8 cellular contexts compared by ENCODE assay signal in genomic region chr6:139372326-139373153, GRCh38. TPM values are rescaled to one million over a fixed set of nuclear protein-coding genes. Genes with fewer than 3 reads are reported as not detected.
DNase-seq lines count a peak whose midpoint lies in the region; ATAC-seq lines count a peak whose summit lies in the region.

No MANE protein-coding gene starts in this region.

- ATAC-seq in activated naive CD8-positive, alpha-beta T cell treated with anti-CD3 and anti-CD28 coated beads, Interleukin-2, amount 10 ng/mL, durations not matched to agents 7 days and 5 days (ENCODE audit: low read depth), result no peak
- no peak for ATAC-seq in HG02852 (IDR thresholded peaks at IDR 0.05; ENCODE audit: unreplicated experiment)
- ATAC-seq in GM19351 (IDR thresholded peaks at IDR 0.05; ENCODE audit: unreplicated experiment), result no peak

- peak overlapping the region; percentile 89 to 100 (median 96) for H3K4me3 ChIP-seq in subcutaneous abdominal adipose tissue (ENCODE audit: low read depth in 1 of 5, low read length in 5 of 5)

- H3K36me3 ChIP-seq in subcutaneous abdominal adipose tissue (ENCODE audit: control insufficient read depth in 5 of 5, insufficient read depth in 5 of 5, low read length in 5 of 5), result peaks cover 6 to 14% (median 11%) of the 10 kb centered on the region in 5 donors

- no peaks in the 10 kb centered on the region for H3K9me3 ChIP-seq in subcutaneous abdominal adipose tissue (ENCODE audit: control insufficient read depth in 5 of 5, low read length in 5 of 5)

- no peak for DNase-seq in activated naive CD4-positive, alpha-beta T cell treated with anti-CD3 and anti-CD28 coated beads, Interleukin-2, amount 10 ng/mL, durations not matched to agents 7 days and 5 days
- no peak for DNase-seq in activated naive CD4-positive, alpha-beta T cell treated with anti-CD3 and anti-CD28 coated beads, Interleukin-2, amount 50 U/mL, for 16 hours
- no peak for DNase-seq in activated naive CD8-positive, alpha-beta T cell treated with anti-CD3 and anti-CD28 coated beads, Interleukin-2, amount 10 ng/mL, durations not matched to agents 7 days and 5 days
- DNase-seq in inferior parietal cortex (ENCODE audit: extremely low spot score) (peak; percentile 39), H4 (ENCODE audit: low spot score) (no peak)

- peak overlapping the region; percentile 49 to 92 (median 80) for H3K9ac ChIP-seq in subcutaneous abdominal adipose tissue (ENCODE audit: low read length in 5 of 5)

- peaks cover 34% of the 10 kb centered on the region for H3K36me3 Mint-ChIP-seq in activated naive CD4-positive, alpha-beta T cell treated with anti-CD3 and anti-CD28 coated beads, Interleukin-2, amount 10 ng/mL, durations not matched to agents 7 days and 5 days
- H3K36me3 Mint-ChIP-seq in activated naive CD8-positive, alpha-beta T cell treated with anti-CD3 and anti-CD28 coated beads, Interleukin-2, amount 10 ng/mL, durations not matched to agents 7 days and 5 days, result peaks cover 13% of the 10 kb centered on the region

- POLR2A ChIA-PET in activated naive CD8-positive, alpha-beta T cell treated with anti-CD3 and anti-CD28 coated beads, Interleukin-2, amount 10 ng/mL, durations not matched to agents 7 days and 5 days (lab: Charles Lee), result interaction anchor here (0.6 to 4.9 kb wide), 10 partner anchors 8 to 583 kb away, joined by 3 to 41 read pairs (median 3); partner anchors contain the start of gene TXLNB

- peaks cover 4 to 55% (median 45%) of the 10 kb centered on the region in 5 donors for H3K4me1 ChIP-seq in subcutaneous abdominal adipose tissue (ENCODE audit: control insufficient read depth in 5 of 5, insufficient read depth in 5 of 5, low read length in 5 of 5)

- CTCF ChIA-PET in activated naive CD4-positive, alpha-beta T cell treated with anti-CD3 and anti-CD28 coated beads, Interleukin-2, amount 10 ng/mL, durations not matched to agents 7 days and 5 days (lab: Charles Lee), result interaction anchor here (0.6 to 3.3 kb wide), 7 partner anchors 8 to 609 kb away, joined by 3 to 18 read pairs (median 3); no protein-coding TSS in a partner anchor

- H3K27me3 Mint-ChIP-seq in activated naive CD4-positive, alpha-beta T cell treated with anti-CD3 and anti-CD28 coated beads, Interleukin-2, amount 10 ng/mL, durations not matched to agents 7 days and 5 days, result peaks cover 3% of the 10 kb centered on the region
- no peaks in the 10 kb centered on the region for H3K27me3 Mint-ChIP-seq in activated naive CD8-positive, alpha-beta T cell treated with anti-CD3 and anti-CD28 coated beads, Interleukin-2, amount 10 ng/mL, durations not matched to agents 7 days and 5 days

- no peaks in the 10 kb centered on the region for H3K9me3 Mint-ChIP-seq in activated naive CD4-positive, alpha-beta T cell treated with anti-CD3 and anti-CD28 coated beads, Interleukin-2, amount 10 ng/mL, durations not matched to agents 7 days and 5 days
- no peaks in the 10 kb centered on the region for H3K9me3 Mint-ChIP-seq in activated naive CD8-positive, alpha-beta T cell treated with anti-CD3 and anti-CD28 coated beads, Interleukin-2, amount 10 ng/mL, durations not matched to agents 7 days and 5 days

- peaks cover 49% of the 10 kb centered on the region for H3K4me1 Mint-ChIP-seq in activated naive CD4-positive, alpha-beta T cell treated with anti-CD3 and anti-CD28 coated beads, Interleukin-2, amount 10 ng/mL, durations not matched to agents 7 days and 5 days
- peaks cover 30% of the 10 kb centered on the region for H3K4me1 Mint-ChIP-seq in activated naive CD8-positive, alpha-beta T cell treated with anti-CD3 and anti-CD28 coated beads, Interleukin-2, amount 10 ng/mL, durations not matched to agents 7 days and 5 days

- H3K27ac Mint-ChIP-seq in activated naive CD4-positive, alpha-beta T cell treated with anti-CD3 and anti-CD28 coated beads, Interleukin-2, amount 10 ng/mL, durations not matched to agents 7 days and 5 days, result peak overlapping the region; percentile 100
- H3K27ac Mint-ChIP-seq in activated naive CD8-positive, alpha-beta T cell treated with anti-CD3 and anti-CD28 coated beads, Interleukin-2, amount 10 ng/mL, durations not matched to agents 7 days and 5 days, result peak overlapping the region; percentile 100

- H3K27ac ChIP-seq in subcutaneous abdominal adipose tissue (ENCODE audit: low read depth, low read length), result peak overlapping the region; percentile 94

- H3K4me3 Mint-ChIP-seq in activated naive CD4-positive, alpha-beta T cell treated with anti-CD3 and anti-CD28 coated beads, Interleukin-2, amount 10 ng/mL, durations not matched to agents 7 days and 5 days, result peak overlapping the region; percentile 97
- peak overlapping the region; percentile 96 for H3K4me3 Mint-ChIP-seq in activated naive CD8-positive, alpha-beta T cell treated with anti-CD3 and anti-CD28 coated beads, Interleukin-2, amount 10 ng/mL, durations not matched to agents 7 days and 5 days

- no peaks in the 10 kb centered on the region for H3K27me3 ChIP-seq in subcutaneous abdominal adipose tissue (ENCODE audit: control insufficient read depth in 5 of 5, insufficient read depth in 4 of 5, low read length in 5 of 5)

RNA-seq across cellular contexts. Expression of gene CITED2, which starts 1.9 kb away (rescaled TPM):
- total RNA-seq in activated naive CD8-positive, alpha-beta T cell treated with anti-CD3 and anti-CD28 coated beads, Interleukin-2, amount 10 ng/mL, durations not matched to agents 7 days and 5 days, result 10 to 100 TPM; 71.7 to 80.4 TPM
- 28.1 and 31.2 TPM in 2 replicates for total RNA-seq in H4 (2014; rRNA removed; shearing (Covaris generic))
